8 cellular contexts compared by ENCODE assay signal in the genomic region with DNA sequence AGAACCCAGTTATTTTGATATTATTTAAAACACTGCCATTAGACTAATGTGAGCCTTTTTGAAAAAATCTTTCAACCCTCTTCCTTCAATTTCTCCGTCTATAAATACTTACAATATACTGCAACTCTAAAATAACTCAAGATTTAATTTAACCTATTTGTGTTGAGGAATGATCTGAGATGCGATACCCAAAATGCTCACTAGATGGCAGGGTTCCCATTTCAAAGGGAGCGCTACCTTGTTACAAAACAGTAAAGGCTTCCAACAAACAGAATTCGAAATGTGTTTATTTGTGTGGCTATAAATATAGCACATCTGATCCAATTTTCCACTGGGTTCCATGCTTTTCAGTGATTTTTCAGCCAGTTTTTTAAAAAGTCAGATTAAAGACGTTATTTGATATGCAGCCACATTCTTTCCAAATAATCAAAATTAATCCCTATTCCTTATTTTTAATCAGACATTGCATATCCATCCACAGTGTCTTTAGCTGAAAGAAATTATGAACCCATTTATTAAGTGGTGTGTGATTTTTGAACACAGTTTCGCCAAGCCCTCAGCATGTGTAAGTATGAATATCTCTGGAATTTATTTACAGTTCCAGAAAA.
A peak's percentile ranks its signal among the peaks of the same experiment; 100 is the strongest.
DNase-seq lines count a peak whose midpoint lies in the region; ATAC-seq, FAIRE-seq and TF ChIP-seq lines count a peak whose summit lies in the region.

No MANE protein-coding gene starts in this region.

- intact Hi-C loops in endothelial cell of umbilical vein (cut with micrococcal nuclease) (loop anchor here (1.0 to 10.0 kb wide), 5 partner anchors 535 to 1996 kb away; no protein-coding TSS in a partner anchor), mucosa of descending colon (cut with DNase I, micrococcal nuclease) (loop anchor here in 1 of 2 donors (10.0 kb wide), 1 partner anchor 1985 kb away; no protein-coding TSS in a partner anchor)

- H3K4me2 ChIP-seq in endothelial cell of umbilical vein (ENCODE audit: insufficient read depth, low read length), result no peak overlapping the region

- no peak for ATAC-seq in WTC11
- ATAC-seq in mucosa of descending colon, result peak; percentile 65
- ATAC-seq in upper lobe of left lung (ENCODE audit: low FRiP score in 2 of 2), result peak in 1 of 2 donors; percentile 71

- 5 to 9% methylated on average over 6 of the region's 6 CpGs for WGBS in upper lobe of left lung, 2 donors

- H3K27me3 ChIP-seq in H7 (ENCODE audit: control insufficient read depth, insufficient read depth, low read length) (no peaks in the 10 kb centered on the region), endothelial cell of umbilical vein (ENCODE audit: control insufficient read depth in 2 of 2, insufficient read depth in 2 of 2, low read length in 2 of 2) (no peaks in the 10 kb centered on the region), upper lobe of left lung (no peaks in the 10 kb centered on the region)

- peaks cover 60% of the 10 kb centered on the region for H3K4me1 Mint-ChIP-seq in WTC11

- H3K4me1 ChIP-seq in endothelial cell of umbilical vein (ENCODE audit: control insufficient read depth, extremely low read depth, insufficient read depth, low read length) (peaks cover 2% of the 10 kb centered on the region), mucosa of descending colon (ENCODE audit: low read depth) (no peaks in the 10 kb centered on the region), upper lobe of left lung (peaks cover 0 to 5% (median 2%) of the 10 kb centered on the region in 4 donors)

- peak overlapping the region; percentile 97 for H3K27ac Mint-ChIP-seq in WTC11

- CTCF ChIA-PET in WTC11 (lab: Charles Lee) (no interaction called here), endothelial cell of umbilical vein (lab: Charles Lee) (interaction anchor here (1.0 to 2.0 kb wide), 3 partner anchors 1559 to 1739 kb away, joined by 3 to 5 read pairs (median 4); no protein-coding TSS in a partner anchor)

- peak; percentile 70 for TF ChIP-seq CTCF in WTC11 (IDR thresholded peaks at IDR 0.05)
- peak; percentile 57 to 68 for TF ChIP-seq CTCF in endothelial cell of umbilical vein (IDR thresholded peaks at IDR 0.05; ENCODE audit: extremely low read depth in 1 of 2, insufficient read depth in 1 of 2, low read depth in 1 of 2, low read length in 2 of 2)
- peak; percentile 53 for TF ChIP-seq CTCF in mucosa of descending colon (IDR thresholded peaks at IDR 0.05)
- TF ChIP-seq CTCF in upper lobe of left lung (IDR thresholded peaks at IDR 0.05), result peak; percentile 40 to 76 (median 70)

- H3K4me3 Mint-ChIP-seq in WTC11, result 0 out of 2 replicates have a peak overlapping the region, but pooled peaks have one; percentile 23

- no peak overlapping the region for H3K4me3 ChIP-seq in H7 (ENCODE audit: insufficient read depth, low read depth, low read length)
- no peak overlapping the region for H3K4me3 ChIP-seq in endothelial cell of umbilical vein (replicated peaks in 1 of 3; ENCODE audit: insufficient read depth in 1 of 3, low read depth in 1 of 3, low read length in 3 of 3)
- H3K4me3 ChIP-seq in mucosa of descending colon, result no peak overlapping the region
- H3K4me3 ChIP-seq in upper lobe of left lung, result no peak overlapping the region

- peaks cover 12% of the 10 kb centered on the region for H3K36me3 Mint-ChIP-seq in WTC11

- no peak overlapping the region for H3K27ac ChIP-seq in endothelial cell of umbilical vein (ENCODE audit: insufficient read depth, low read depth, low read length)
- no peak overlapping the region for H3K27ac ChIP-seq in upper lobe of left lung

- TF ChIP-seq EP300 in upper lobe of left lung (IDR thresholded peaks at IDR 0.05), result no peak

- H3K9me3 Mint-ChIP-seq in WTC11, result peaks cover 13% of the 10 kb centered on the region; the same call in 1 of the 2 replicates

- H3K9me1 ChIP-seq in endothelial cell of umbilical vein (replicated peaks; ENCODE audit: control insufficient read depth, extremely low read depth, insufficient read depth, low read length), result no peaks in the 10 kb centered on the region

- peak; percentile 41 for DNase-seq in NCI-H510A treated with DMSO at 0.1 percent for 48 hours (lab: John Stamatoyannopoulos, UW)
- no peak for DNase-seq in NCI-H510A (lab: John Stamatoyannopoulos, UW)
- DNase-seq in H7, result peak; percentile 3
- peak; percentile 15 for DNase-seq in MV-4-11 (lab: John Stamatoyannopoulos, UW)
- DNase-seq in WTC11 (ENCODE audit: low spot score), result peak; percentile 68
- DNase-seq in endothelial cell of umbilical vein (ENCODE audit: low read depth, low spot score), result peak; percentile 77
- peak in 1 of 3 donors; percentile 86 for DNase-seq in mucosa of descending colon
- peak in 1 of 2 donors; percentile 31 for DNase-seq in upper lobe of left lung

- dilution Hi-C loops in endothelial cell of umbilical vein (cut with MboI; ENCODE audit: extremely low pct_ligation_motif_present, low sequenced_read_pairs), result no loop called here

- peak; percentile 62 for FAIRE-seq in endothelial cell of umbilical vein (lab: Jason Lieb, UNC)

- H3K36me3 ChIP-seq in H7 (replicated peaks; ENCODE audit: control insufficient read depth, insufficient read depth, low read length) (no peaks in the 10 kb centered on the region), endothelial cell of umbilical vein (ENCODE audit: control insufficient read depth in 2 of 2, extremely low read depth in 1 of 2, insufficient read depth in 2 of 2, low read length in 2 of 2) (no peaks in the 10 kb centered on the region), mucosa of descending colon (ENCODE audit: low read depth) (no peaks in the 10 kb centered on the region), upper lobe of left lung (no peaks in the 10 kb centered on the region)

- no peak overlapping the region for H3K9ac ChIP-seq in endothelial cell of umbilical vein (replicated peaks; ENCODE audit: extremely low read depth, insufficient read depth, low read length)

- H3K27me3 Mint-ChIP-seq in WTC11 (ENCODE audit: low read depth), result peaks cover 2% of the 10 kb centered on the region

- H3K9me3 ChIP-seq in endothelial cell of umbilical vein (replicated peaks; ENCODE audit: control insufficient read depth, insufficient read depth, low read length), result no peaks in the 10 kb centered on the region
- no peaks in the 10 kb centered on the region for H3K9me3 ChIP-seq in mucosa of descending colon
- H3K9me3 ChIP-seq in upper lobe of left lung, result no peaks in the 10 kb centered on the region

- H2AFZ ChIP-seq in endothelial cell of umbilical vein (ENCODE audit: low read depth, low read length), result no peak overlapping the region

- TF ChIP-seq POLR2A in endothelial cell of umbilical vein (IDR thresholded peaks at IDR 0.05; ENCODE audit: low read depth, low read length) (no peak), upper lobe of left lung (IDR thresholded peaks at IDR 0.05) (no peak)

- BruUV-seq in endothelial cell of umbilical vein (replicated peaks; lab: Mats Ljungman, UMichigan), result no TSS peak

- H4K20me1 ChIP-seq in endothelial cell of umbilical vein (replicated peaks; ENCODE audit: control insufficient read depth, extremely low read depth, insufficient read depth, low read length), result no peaks in the 10 kb centered on the region

- POLR2A ChIA-PET in WTC11 (lab: Charles Lee), result no interaction called here
- POLR2A ChIA-PET in endothelial cell of umbilical vein (lab: Charles Lee), result no interaction called here

- H3K79me2 ChIP-seq in endothelial cell of umbilical vein (ENCODE audit: control insufficient read depth, insufficient read depth, low read length), result no peaks in the 10 kb centered on the region

TF ChIP-seq in WTC11, 78 proteins besides CTCF, POLR2A, EP300 and RAD21 (continues in another document):
- TF ChIP-seq TCF7 (CRISPR knock-in tag; IDR thresholded peaks at IDR 0.05; ENCODE audit: low read depth) (no peak), CBFB (CRISPR knock-in tag; IDR thresholded peaks at IDR 0.05; ENCODE audit: low read depth) (no peak), NFE2L1 (CRISPR knock-in tag; IDR thresholded peaks at IDR 0.05) (no peak), ZNF263 (CRISPR knock-in tag; IDR thresholded peaks at IDR 0.05; ENCODE audit: low read depth) (no peak), MXD4 (CRISPR knock-in tag; IDR thresholded peaks at IDR 0.05; ENCODE audit: borderline replicate concordance) (no peak)

TF ChIP-seq in endothelial cell of umbilical vein, 7 proteins besides CTCF, POLR2A, EP300 and RAD21:
- no peak for TF ChIP-seq FOS (IDR thresholded peaks at IDR 0.05; ENCODE audit: borderline replicate concordance, insufficient read depth, low read length)
